Comparison of ENCODE assay signal across 8 cellular contexts in the genomic region with DNA sequence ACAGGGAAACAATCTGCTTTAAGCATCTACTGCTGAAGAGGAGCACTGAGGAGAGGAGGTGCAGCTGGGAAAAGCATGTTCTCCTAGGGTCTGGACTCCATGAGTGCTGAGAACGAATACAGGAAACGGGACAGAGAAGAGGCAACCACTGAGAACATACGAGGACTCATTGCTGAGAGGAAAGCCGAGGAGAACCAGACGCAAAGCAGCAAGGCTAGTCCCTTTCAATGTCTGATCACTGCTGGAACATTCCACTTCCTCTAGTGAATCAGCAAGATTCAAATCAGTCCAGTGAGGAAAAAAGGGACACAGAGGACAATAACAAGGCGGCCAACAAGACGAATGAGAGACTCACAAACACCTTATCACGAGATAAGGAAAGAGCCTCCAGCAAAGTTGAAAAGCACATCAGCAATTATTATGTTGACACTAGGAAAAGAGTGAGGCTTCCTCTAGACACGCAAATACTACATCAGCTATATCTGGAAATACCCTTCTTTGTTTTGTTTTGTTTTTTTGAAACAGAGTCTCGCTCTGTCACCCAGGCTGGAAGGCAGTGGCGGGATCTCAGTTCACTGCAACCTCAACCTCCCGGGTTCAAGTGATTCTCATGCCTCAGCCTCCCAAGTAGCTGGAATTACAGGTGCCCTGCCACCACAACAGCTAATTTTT. TPM values are rescaled to one million over a fixed set of nuclear protein-coding genes. Genes with fewer than 3 reads are reported as not detected.
DNase-seq lines count a peak whose midpoint lies in the region; ATAC-seq and TF ChIP-seq lines count a peak whose summit lies in the region.

No MANE protein-coding gene starts in this region.

- no peak for TF ChIP-seq CTCF in 22Rv1 (IDR thresholded peaks at IDR 0.05)
- TF ChIP-seq CTCF in HFFc6 (IDR thresholded peaks at IDR 0.05), result no peak

- H3K36me3 Mint-ChIP-seq in HFFc6 (ENCODE audit: low read depth), result peaks cover 25% of the 10 kb centered on the region

- no peak for ATAC-seq in GM21528 (IDR thresholded peaks at IDR 0.05; ENCODE audit: low FRiP score, unreplicated experiment)

- H3K9me3 Mint-ChIP-seq in HFFc6, result no peaks in the 10 kb centered on the region

- H3K27me3 Mint-ChIP-seq in HFFc6 (ENCODE audit: insufficient read depth), result no peaks in the 10 kb centered on the region

- H3K4me3 ChIP-seq in mesodermal cell (ENCODE audit: extremely low read depth, insufficient read depth, low read length, poor library complexity, severe bottlenecking), result no peak overlapping the region

- H3K9me3 ChIP-seq in mesodermal cell (ENCODE audit: control insufficient read depth, low read length), result no peaks in the 10 kb centered on the region

- peaks cover 6% of the 10 kb centered on the region for H3K4me1 ChIP-seq in mesodermal cell (ENCODE audit: control insufficient read depth, insufficient read depth, low read length, poor library complexity, severe bottlenecking)

- 73 to 78% methylated on average over 6 to 7 of the region's 12 CpGs for WGBS in mesodermal cell (ENCODE audit: insufficient coverage in 2 of 2), 2 experiments

- H3K36me3 ChIP-seq in mesodermal cell (ENCODE audit: control insufficient read depth, insufficient read depth, low read length), result peaks cover 61% of the 10 kb centered on the region

- H3K27ac Mint-ChIP-seq in HFFc6, result peak overlapping the region; percentile 2; the same call in 1 of the 2 replicates

- DNase-seq in HFFc6 (no peak), NCI-H1048 (lab: John Stamatoyannopoulos, UW) (no peak), NCI-H446 (lab: John Stamatoyannopoulos, UW) (no peak)
- DNase-seq in central memory CD4-positive, alpha-beta T cell, result peak; percentile 45
- DNase-seq in stimulated activated CD4-positive, alpha-beta T cell treated with anti-CD3 and anti-CD28 coated beads, Interleukin-2, amount 100 ng/mL, for 24 hours, result no peak

- H3K4me1 Mint-ChIP-seq in HFFc6 (ENCODE audit: low read depth), result peaks cover 6% of the 10 kb centered on the region; the same call in 1 of the 2 replicates

- peak overlapping the region; percentile 5; the same call in 1 of the 2 replicates for H3K27ac ChIP-seq in 22Rv1
- H3K27ac ChIP-seq in mesodermal cell (ENCODE audit: low read depth, low read length, severe bottlenecking), result peak overlapping the region; percentile 90

- H3K4me3 Mint-ChIP-seq in HFFc6, result no peak overlapping the region

RNA-seq across cellular contexts. Expression of a gene that starts 41.6 kb away (rescaled TPM):
- total RNA-seq in HFFc6 (2021; fragmentation: NEBNext Ultra II Directional; extraction: Animal tissue kit (Norgen Biotek cat#: 25700)), result 10 to 100 TPM; 19.3 to 26.6 (median 23.1) TPM
- polyA plus RNA-seq in mesodermal cell (2013, experiment 1 of 2), result 15.8 TPM
- 12.4 TPM for polyA plus RNA-seq in mesodermal cell (2013, experiment 2 of 2)

RNA-seq across cellular contexts. Expression of a gene that starts 41.7 kb away (rescaled TPM):
- 10 to 100 TPM; 12.5 to 22.2 (median 13.1) TPM for total RNA-seq in HFFc6 (2021; fragmentation: NEBNext Ultra II Directional; extraction: Animal tissue kit (Norgen Biotek cat#: 25700))
- polyA plus RNA-seq in mesodermal cell (2013, experiment 1 of 2), result 13.6 TPM
- 14.9 TPM for polyA plus RNA-seq in mesodermal cell (2013, experiment 2 of 2)
